In the genomic region with DNA sequence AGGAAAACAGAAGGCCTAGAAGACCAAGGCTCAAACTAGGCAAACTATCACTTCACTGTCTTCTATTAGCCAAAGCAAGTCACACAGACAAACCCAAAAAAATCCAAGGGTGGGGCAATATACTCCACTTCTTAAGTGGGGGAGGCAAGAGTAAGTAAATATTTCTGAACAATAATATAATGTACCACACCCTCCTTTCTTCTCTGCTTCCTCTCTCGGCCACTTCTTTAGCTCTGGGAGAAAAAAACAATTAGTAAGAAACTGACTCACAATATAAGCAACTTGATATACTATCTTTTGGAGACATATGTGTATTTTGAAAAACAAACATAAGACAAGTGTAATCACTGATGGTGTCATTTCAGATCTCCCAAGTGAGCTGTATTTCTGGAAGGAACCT, we compare ENCODE assay signal across 1 cellular context.
TF ChIP-seq lines count a peak whose summit lies in the region.

No MANE protein-coding gene starts in this region.

TF ChIP-seq in endothelial cell of umbilical vein, 7 proteins besides CTCF, POLR2A, EP300 and RAD21:
- TF ChIP-seq MYC (IDR thresholded peaks at IDR 0.05; ENCODE audit: low read depth, low read length) (no peak), GATA2 (IDR thresholded peaks at IDR 0.05; ENCODE audit: insufficient read depth, insufficient read length, low read depth, low read length) (peak; percentile 30), FOS (IDR thresholded peaks at IDR 0.05; ENCODE audit: borderline replicate concordance, insufficient read depth, low read length) (peak; percentile 28)
